ENCODE assay signal across 1 cellular context in genomic region chr6:111625511-111626331, GRCh38.
TF ChIP-seq lines count a peak whose summit lies in the region.

No MANE protein-coding gene starts in this region.

TF ChIP-seq in endothelial cell of umbilical vein, 7 proteins besides CTCF, POLR2A, EP300 and RAD21 (continued from another document):
- no peak for TF ChIP-seq MYC (IDR thresholded peaks at IDR 0.05; ENCODE audit: low read depth, low read length)
- no peak for TF ChIP-seq FOS (IDR thresholded peaks at IDR 0.05; ENCODE audit: borderline replicate concordance, insufficient read depth, low read length)
- TF ChIP-seq EZH2 (IDR thresholded peaks at IDR 0.05; ENCODE audit: borderline replicate concordance, low read depth, low read length, severe bottlenecking) = no peak
- TF ChIP-seq POLR2AphosphoS5 (IDR thresholded peaks at IDR 0.05; ENCODE audit: insufficient read depth, low read depth, low read length) = no peak
